10 cellular contexts compared by ENCODE assay signal in genomic region chr20:11229772-11230171, GRCh38.
DNase-seq lines count a peak whose midpoint lies in the region; ATAC-seq, FAIRE-seq and TF ChIP-seq lines count a peak whose summit lies in the region.
"Had no signal": no experiment of that assay in that cellular context is flagged by ENCODE, and none has a peak within 500 bp of the region (broad histone marks: within the 10 kb centered on the region; RNA-seq: fewer than 3 reads in every experiment).

No MANE protein-coding gene starts in this region.

- H3K9ac ChIP-seq in GM23248 = peak overlapping the region; percentile 23; the same call in 1 of the 2 replicates

- H3K9me3 ChIP-seq in GM23248 (ENCODE audit: low read depth) = no peaks in the 10 kb centered on the region

- DNase-seq in GM23248 = peak; percentile 96
- peak; percentile 80 for DNase-seq in RCC 7860 (ENCODE audit: low spot score)
- DNase-seq in foreskin fibroblast = peak; percentile 96
- DNase-seq in renal cortical epithelial cell (ENCODE audit: low read depth) = peak; percentile 96
- DNase-seq in NCI-H748 (lab: John Stamatoyannopoulos, UW; ENCODE audit: unreplicated experiment) = no peak
- DNase-seq: NCI-H526 treated with DMSO at 0.1 percent for 48 hours had no signal

- H3K9me2 ChIP-seq in GM23248 (ENCODE audit: insufficient read depth) = no peaks in the 10 kb centered on the region

- H3K27ac ChIP-seq in GM23248 = peak overlapping the region; percentile 59

- H3K4me3 ChIP-seq in GM23248 = peak overlapping the region; percentile 24
- H3K4me3 ChIP-seq in foreskin fibroblast (ENCODE audit: low read depth in 1 of 2, low read length in 2 of 2) = no peak overlapping the region
- H3K4me3 ChIP-seq: skin epidermis had no signal

- 0 out of 2 replicates have a peak overlapping the region, but pooled peaks have one; percentile 1 for H2AFZ ChIP-seq in GM23248

- peak overlapping the region; percentile 55 for H3K4me2 ChIP-seq in GM23248 (ENCODE audit: unreplicated experiment)

- in situ Hi-C loops in GM23248 (cut with MboI) = no loop called here

- peaks cover 13% of the 10 kb centered on the region for H3F3A ChIP-seq in GM23248 (ENCODE audit: insufficient read depth)

- no peaks in the 10 kb centered on the region for H3K36me3 ChIP-seq in GM23248 (ENCODE audit: low read depth)

- TF ChIP-seq CTCF in foreskin fibroblast (IDR thresholded peaks at IDR 0.05; ENCODE audit: low read depth, low read length) = no peak

- peaks cover 16% of the 10 kb centered on the region for H3K4me1 ChIP-seq in GM23248 (ENCODE audit: insufficient read depth)

- ATAC-seq in HG02798 (IDR thresholded peaks at IDR 0.05; ENCODE audit: poor library complexity, unreplicated experiment) (no peak), GM19351 (IDR thresholded peaks at IDR 0.05; ENCODE audit: unreplicated experiment) (no peak), GM19397 (IDR thresholded peaks at IDR 0.05; ENCODE audit: unreplicated experiment) (no peak)

- H3K79me2 ChIP-seq in GM23248 (ENCODE audit: insufficient read depth) = no peaks in the 10 kb centered on the region

- H3K27me3 ChIP-seq in GM23248 (replicated peaks; ENCODE audit: insufficient read depth) = no peaks in the 10 kb centered on the region

- FAIRE-seq in RCC 7860 (lab: Jason Lieb, UNC) = peak; percentile 44

- 0% methylated on average over 3 of the region's 3 CpGs for WGBS in GM23248 (ENCODE audit: low coverage in 1 of 2, low lambda C conversion rate in 2 of 2, missing lambda C conversion rate in 2 of 2), 2 experiments

- no peaks in the 10 kb centered on the region for H4K20me1 ChIP-seq in GM23248 (ENCODE audit: insufficient read depth)
